ENCODE assay signal across 18 cellular contexts in genomic region chr21:16154961-16155360, GRCh38.
"Had no signal": no experiment of that assay in that cellular context is flagged by ENCODE, and none has a peak within 500 bp of the region (broad histone marks: within the 10 kb centered on the region; RNA-seq: fewer than 3 reads in every experiment).

No MANE protein-coding gene starts in this region.

- H3K27ac Mint-ChIP-seq: activated CD4-positive, alpha-beta T cell treated with anti-CD3 and anti-CD28 coated beads, Interleukin-2, amount 10 ng/mL, durations not matched to agents 7 days and 5 days; activated CD8-positive, alpha-beta T cell treated with anti-CD3 and anti-CD28 coated beads, Interleukin-2, amount 10 ng/mL, durations not matched to agents 7 days and 5 days; activated naive CD4-positive, alpha-beta T cell treated with anti-CD3 and anti-CD28 coated beads, Interleukin-2, amount 50 U/mL, for 72 hours; activated T-helper 1 cell treated with anti-CD3 and anti-CD28 coated beads, Interleukin-12 subunit alpha, Interleukin-12 subunit beta, Interleukin-2, Interleukin-4 antibody, amounts not matched to agents 30 ng/mL and 10 ng/mL and 1 ng/mL, durations not matched to agents 14 hours and 24 hours and 36 hours; nephron progenitor cell; stimulated activated effector memory CD8-positive, alpha-beta T cell treated with anti-CD3 and anti-CD28 coated beads, Interleukin-12 subunit alpha, Interleukin-12 subunit beta, amount 100 ng/mL, for 72 hours; stimulated activated naive CD8-positive, alpha-beta T cell treated with anti-CD3 and anti-CD28 coated beads, Interleukin-15, amount 100 ng/mL, for 72 hours had no signal

- H3K36me3 Mint-ChIP-seq: activated naive CD4-positive, alpha-beta T cell treated with anti-CD3 and anti-CD28 coated beads, Interleukin-2, amount 50 U/mL, for 72 hours; stimulated activated effector memory CD8-positive, alpha-beta T cell treated with anti-CD3 and anti-CD28 coated beads, Interleukin-12 subunit alpha, Interleukin-12 subunit beta, amount 100 ng/mL, for 72 hours had no signal

- DNase-seq: activated CD4-positive, alpha-beta T cell treated with anti-CD3 and anti-CD28 coated beads, Interleukin-2, amount 10 ng/mL, durations not matched to agents 7 days and 5 days; activated CD4-positive, CD25-positive, alpha-beta regulatory T cell treated with anti-CD3 and anti-CD28 coated beads, Interleukin-2, amount 50 U/mL, for 72 hours; activated CD8-positive, alpha-beta T cell treated with anti-CD3 and anti-CD28 coated beads, Interleukin-2, amount 10 ng/mL, durations not matched to agents 7 days and 5 days; activated gamma-delta T cell treated with Interleukin-2 at 50 U/mL for 16 hours; cerebellar nuclear complex; heart right ventricle; left cardiac atrium; nephron progenitor cell; occipital lobe; posterior cingulate gyrus; right lobe of liver; stimulated activated CD4-positive, alpha-beta T cell treated with anti-CD3 and anti-CD28 coated beads, Interleukin-1b, Interleukin-23, amount 100 ng/mL, for 48 hours; stimulated activated naive CD8-positive, alpha-beta T cell treated with anti-CD3 and anti-CD28 coated beads, Interleukin-15, amount 100 ng/mL, for 72 hours had no signal

- H3K4me1 ChIP-seq: heart right ventricle, right lobe of liver, tibial nerve had no signal

- H3K27me3 ChIP-seq: heart right ventricle, right lobe of liver, tibial nerve had no signal

- H3K36me3 ChIP-seq: heart right ventricle, right lobe of liver, tibial nerve had no signal

- H3K27me3 Mint-ChIP-seq: activated CD4-positive, alpha-beta T cell treated with anti-CD3 and anti-CD28 coated beads, Interleukin-2, amount 10 ng/mL, durations not matched to agents 7 days and 5 days; stimulated activated naive CD8-positive, alpha-beta T cell treated with anti-CD3 and anti-CD28 coated beads, Interleukin-15, amount 100 ng/mL, for 72 hours had no signal

- H3K4me3 ChIP-seq: heart right ventricle, right lobe of liver, skin epidermis, tibial nerve had no signal

- H3K9me3 Mint-ChIP-seq: activated CD4-positive, alpha-beta T cell treated with anti-CD3 and anti-CD28 coated beads, Interleukin-2, amount 10 ng/mL, durations not matched to agents 7 days and 5 days; activated naive CD4-positive, alpha-beta T cell treated with anti-CD3 and anti-CD28 coated beads, Interleukin-2, amount 50 U/mL, for 72 hours; activated T-helper 1 cell treated with anti-CD3 and anti-CD28 coated beads, Interleukin-12 subunit alpha, Interleukin-12 subunit beta, Interleukin-2, Interleukin-4 antibody, amounts not matched to agents 30 ng/mL and 10 ng/mL and 1 ng/mL, durations not matched to agents 14 hours and 24 hours and 36 hours; nephron progenitor cell had no signal

- H3K4me1 Mint-ChIP-seq: activated CD4-positive, alpha-beta T cell treated with anti-CD3 and anti-CD28 coated beads, Interleukin-2, amount 10 ng/mL, durations not matched to agents 7 days and 5 days; stimulated activated effector memory CD8-positive, alpha-beta T cell treated with anti-CD3 and anti-CD28 coated beads, Interleukin-12 subunit alpha, Interleukin-12 subunit beta, amount 100 ng/mL, for 72 hours; stimulated activated naive CD8-positive, alpha-beta T cell treated with anti-CD3 and anti-CD28 coated beads, Interleukin-15, amount 100 ng/mL, for 72 hours had no signal

- H3K27ac ChIP-seq: heart right ventricle, right lobe of liver, skin epidermis, tibial nerve had no signal

- H3K4me3 Mint-ChIP-seq: activated CD4-positive, alpha-beta T cell treated with anti-CD3 and anti-CD28 coated beads, Interleukin-2, amount 10 ng/mL, durations not matched to agents 7 days and 5 days; activated CD8-positive, alpha-beta T cell treated with anti-CD3 and anti-CD28 coated beads, Interleukin-2, amount 10 ng/mL, durations not matched to agents 7 days and 5 days; activated T-helper 1 cell treated with anti-CD3 and anti-CD28 coated beads, Interleukin-12 subunit alpha, Interleukin-12 subunit beta, Interleukin-2, Interleukin-4 antibody, amounts not matched to agents 30 ng/mL and 10 ng/mL and 1 ng/mL, durations not matched to agents 14 hours and 24 hours and 36 hours; nephron progenitor cell; stimulated activated effector memory CD8-positive, alpha-beta T cell treated with anti-CD3 and anti-CD28 coated beads, Interleukin-12 subunit alpha, Interleukin-12 subunit beta, amount 100 ng/mL, for 72 hours; stimulated activated naive CD8-positive, alpha-beta T cell treated with anti-CD3 and anti-CD28 coated beads, Interleukin-15, amount 100 ng/mL, for 72 hours had no signal

- ATAC-seq: activated CD8-positive, alpha-beta T cell treated with anti-CD3 and anti-CD28 coated beads, Interleukin-2, amount 10 ng/mL, durations not matched to agents 7 days and 5 days; activated naive CD4-positive, alpha-beta T cell treated with anti-CD3 and anti-CD28 coated beads, Interleukin-2, amount 50 U/mL, for 72 hours; heart right ventricle; left cardiac atrium; right lobe of liver; stimulated activated effector memory CD8-positive, alpha-beta T cell treated with anti-CD3 and anti-CD28 coated beads, Interleukin-12 subunit alpha, Interleukin-12 subunit beta, amount 100 ng/mL, for 72 hours; stimulated activated naive CD8-positive, alpha-beta T cell treated with anti-CD3 and anti-CD28 coated beads, Interleukin-15, amount 100 ng/mL, for 72 hours had no signal

- H3K9me3 ChIP-seq: heart right ventricle, right lobe of liver, tibial nerve had no signal
